ENCODE assay signal across 8 cellular contexts in genomic region chr3:157130138-157130880, GRCh38. TPM values are rescaled to one million over a fixed set of nuclear protein-coding genes. Genes with fewer than 3 reads are reported as not detected.
A peak's percentile ranks its signal among the peaks of the same experiment; 100 is the strongest.
DNase-seq lines count a peak whose midpoint lies in the region; ATAC-seq and TF ChIP-seq lines count a peak whose summit lies in the region.

No MANE protein-coding gene starts in this region.

- H3K9me1 ChIP-seq in IMR-90 (ENCODE audit: insufficient read depth, low read length) = peaks cover 35% of the 10 kb centered on the region

- H2AFZ ChIP-seq in IMR-90 (replicated peaks; ENCODE audit: low read length, poor library complexity) (peak overlapping the region; percentile 87), SU-DHL-6 (ENCODE audit: low read depth, low read length, severe bottlenecking) (no peak overlapping the region)

- peak; percentile 76 for TF ChIP-seq RAD21 in IMR-90 (IDR thresholded peaks at IDR 0.05; ENCODE audit: low read length)

- no peaks in the 10 kb centered on the region for H3F3A ChIP-seq in SU-DHL-6 (ENCODE audit: insufficient read depth)

- peak overlapping the region; percentile 54 for H2BK5ac ChIP-seq in IMR-90 (ENCODE audit: low read depth, low read length, poor library complexity, severe bottlenecking)

- H3K9ac ChIP-seq in BLaER1 treated with 17β-estradiol and CSF1 and Interleukin-3, amounts not matched to agents 10 nM and 100 nM = peak overlapping the region; percentile 12 to 77 (median 54); a peak in 19 of 22 replicates
- H3K9ac ChIP-seq in IMR-90 (ENCODE audit: low read depth, low read length) = no peak overlapping the region
- no peak overlapping the region for H3K9ac ChIP-seq in SU-DHL-6 (ENCODE audit: low read length)
- H3K9ac ChIP-seq in adipocyte (ENCODE audit: low read length) = peak overlapping the region; percentile 69

- no peak for TF ChIP-seq POLR2A in IMR-90 (IDR thresholded peaks at IDR 0.05; ENCODE audit: low read depth, low read length)
- peak in 1 of 2 donors; percentile 14 for TF ChIP-seq POLR2A in gastrocnemius medialis (IDR thresholded peaks at IDR 0.05)

- peak; percentile 64 for DNase-seq in IMR-90
- peak; percentile 70 for DNase-seq in adipocyte (ENCODE audit: low read depth)
- peak in 31 of 51 donors; percentile 8 to 84 (median 43) for DNase-seq in hypothalamus (lab: John Stamatoyannopoulos, UW)
- DNase-seq in gastrocnemius medialis = peak; percentile 45 to 63

- ATAC-seq in IMR-90 (ENCODE audit: low read depth) (no peak), gastrocnemius medialis (peak; percentile 25 to 53), HG02981 (IDR thresholded peaks at IDR 0.05; ENCODE audit: unreplicated experiment) (no peak), HG03457 (IDR thresholded peaks at IDR 0.05; ENCODE audit: unreplicated experiment) (no peak)

- peak overlapping the region; percentile 77 to 82 for H4K8ac ChIP-seq in IMR-90 (ENCODE audit: low read depth in 2 of 2, low read length in 2 of 2)

- H3K4ac ChIP-seq in IMR-90 (ENCODE audit: low read depth, low read length) = peak overlapping the region; percentile 84

- intact Hi-C loops in IMR-90 (cut with micrococcal nuclease) = loop anchor here (2.0 to 10.0 kb wide), 2 partner anchors 314 to 746 kb away; no protein-coding TSS in a partner anchor
- intact Hi-C loops in gastrocnemius medialis (cut with DNase I; ENCODE audit: low total_unique reads) = loop anchor here (10.0 kb wide), 1 partner anchor 186 kb away; no protein-coding TSS in a partner anchor

- peak overlapping the region; percentile 91 for H2BK20ac ChIP-seq in IMR-90 (ENCODE audit: low read depth, low read length)

- H2AK5ac ChIP-seq in IMR-90 (ENCODE audit: low read depth, low read length) = peak overlapping the region; percentile 92

- H3K56ac ChIP-seq in IMR-90 (ENCODE audit: extremely low read depth, insufficient read depth, low read length) = no peak overlapping the region

- POLR2A ChIA-PET in IMR-90 (lab: Charles Lee; ENCODE audit: unreplicated experiment) = interaction anchor here (0.5 to 0.6 kb wide), 2 partner anchors 10 to 41 kb away, joined by 3 read pairs; no protein-coding TSS in a partner anchor

- peak overlapping the region; percentile 83 for H2BK120ac ChIP-seq in IMR-90 (ENCODE audit: low read depth, low read length)

- TF ChIP-seq CTCF in IMR-90 (conservative IDR thresholded peaks at IDR 0.05; ENCODE audit: low read depth, low read length) (peak; percentile 74), SU-DHL-6 (IDR thresholded peaks at IDR 0.05; ENCODE audit: insufficient read depth, low read length, poor library complexity, severe bottlenecking) (peak; percentile 75), gastrocnemius medialis (IDR thresholded peaks at IDR 0.05 in 4 of 5, conservative IDR thresholded peaks at IDR 0.05 in 1 of 5) (peak; percentile 48 to 73 (median 66))

- H3K4me1 ChIP-seq in BLaER1 treated with 17β-estradiol and CSF1 and Interleukin-3, amounts not matched to agents 10 nM and 100 nM = peaks cover 42 to 60% (median 45%) of the 10 kb centered on the region in 10 experiments
- H3K4me1 ChIP-seq in IMR-90 (ENCODE audit: control insufficient read depth, insufficient read depth, low read length) (peaks cover 36% of the 10 kb centered on the region), adipocyte (ENCODE audit: control insufficient read depth, insufficient read depth, low read length) (peaks cover 97% of the 10 kb centered on the region), gastrocnemius medialis (peaks cover 50 to 75% of the 10 kb centered on the region in 2 donors)

- whole genome bisulfite sequencing in IMR-90 (ENCODE audit: extremely low coverage in 2 of 2, insufficient read length in 1 of 2), 2 experiments = 38% methylated on average over 2 of the region's 24 CpGs; no CpG with 5 or more reads in 1 of the 2 experiments

- no TSS peak for BruUV-seq in IMR-90 (replicated peaks; lab: Mats Ljungman, UMichigan)

- dilution Hi-C loops in IMR-90 (cut with HindIII; ENCODE audit: low sequenced_read_pairs, unreplicated experiment) = no loop called here

- H3K36me3 ChIP-seq in BLaER1 treated with 17β-estradiol and CSF1 and Interleukin-3, amounts not matched to agents 10 nM and 100 nM = peaks cover 0 to 7% (median 0%) of the 10 kb centered on the region in 11 experiments; a peak in 2 of 22 replicates
- no peaks in the 10 kb centered on the region for H3K36me3 ChIP-seq in IMR-90 (ENCODE audit: control insufficient read depth, insufficient read depth, low read length)
- H3K36me3 ChIP-seq in SU-DHL-6 (ENCODE audit: low read length) = no peaks in the 10 kb centered on the region
- no peaks in the 10 kb centered on the region for H3K36me3 ChIP-seq in adipocyte (ENCODE audit: control insufficient read depth, insufficient read depth, low read length, severe bottlenecking)
- no peaks in the 10 kb centered on the region for H3K36me3 ChIP-seq in gastrocnemius medialis

- no peaks in the 10 kb centered on the region for H3K9me2 ChIP-seq in SU-DHL-6 (replicated peaks; ENCODE audit: insufficient read depth, low read length)

- no peaks in the 10 kb centered on the region for H3K27me3 ChIP-seq in BLaER1 treated with 17β-estradiol and CSF1 and Interleukin-3, amounts not matched to agents 10 nM and 100 nM
- H3K27me3 ChIP-seq in IMR-90 (ENCODE audit: control insufficient read depth, insufficient read depth, low read length) = no peaks in the 10 kb centered on the region
- H3K27me3 ChIP-seq in SU-DHL-6 (ENCODE audit: low read length) = no peaks in the 10 kb centered on the region
- no peaks in the 10 kb centered on the region for H3K27me3 ChIP-seq in adipocyte (replicated peaks; ENCODE audit: control insufficient read depth, insufficient read depth, low read length)
- no peaks in the 10 kb centered on the region for H3K27me3 ChIP-seq in gastrocnemius medialis

- H3K4me2 ChIP-seq in BLaER1 treated with 17β-estradiol and CSF1 and Interleukin-3, amounts not matched to agents 10 nM and 100 nM = peak overlapping the region; percentile 70 to 94 (median 87)
- peak overlapping the region; percentile 34; the same call in 1 of the 2 replicates for H3K4me2 ChIP-seq in IMR-90 (ENCODE audit: low read depth, low read length)
- no peak overlapping the region for H3K4me2 ChIP-seq in SU-DHL-6 (ENCODE audit: low read depth, low read length, poor library complexity, severe bottlenecking)

- in situ Hi-C loops in IMR-90 (cut with MboI; ENCODE audit: low sequenced_read_pairs) = loop anchor here (10.0 to 25.0 kb wide), 2 partner anchors 986 to 1143 kb away; no protein-coding TSS in a partner anchor
- in situ Hi-C loops in gastrocnemius medialis (cut with MboI; ENCODE audit: low sequenced_read_pairs in 4 of 4) = loop anchor here in 3 of 4 donors (10.0 kb wide), 2 partner anchors 46 to 456 kb away; partner anchors contain the start of gene TIPARP (in 2 of the 3)

- H4K91ac ChIP-seq in IMR-90 (ENCODE audit: insufficient read depth, low read depth, low read length) = peak overlapping the region; percentile 84

- no peaks in the 10 kb centered on the region for H3K79me2 ChIP-seq in SU-DHL-6 (ENCODE audit: insufficient read depth, low read length)

- no peaks in the 10 kb centered on the region; a peak in 1 of 4 replicates for H3K79me1 ChIP-seq in IMR-90 (ENCODE audit: low read depth in 1 of 2, low read length in 2 of 2)

- H3K27ac ChIP-seq in BLaER1 treated with 17β-estradiol and CSF1 and Interleukin-3, amounts not matched to agents 10 nM and 100 nM = peak overlapping the region; percentile 2 to 79 (median 73); a peak in 20 of 22 replicates
- 0 out of 2 replicates have a peak overlapping the region, but pooled peaks have one; percentile 10 for H3K27ac ChIP-seq in IMR-90 (ENCODE audit: insufficient read depth, low read length)
- H3K27ac ChIP-seq in SU-DHL-6 (ENCODE audit: low read depth, low read length) = no peak overlapping the region
- peak overlapping the region; percentile 70 to 86 (median 72) for H3K27ac ChIP-seq in gastrocnemius medialis

- peak overlapping the region; percentile 92 for H2AK9ac ChIP-seq in IMR-90 (replicated peaks; ENCODE audit: low read depth, low read length, poor library complexity)

- H3K4me3 ChIP-seq in BLaER1 treated with 17β-estradiol and CSF1 and Interleukin-3, amounts not matched to agents 10 nM and 100 nM = 0 out of 20 replicates have a peak overlapping the region, but pooled peaks of 1 of the 10 experiments have one; percentile 1
- H3K4me3 ChIP-seq in IMR-90 (ENCODE audit: insufficient read depth, low read depth, low read length) (no peak overlapping the region), SU-DHL-6 (ENCODE audit: insufficient read depth, low read length, poor library complexity, severe bottlenecking) (no peak overlapping the region), adipocyte (ENCODE audit: low read length) (no peak overlapping the region), gastrocnemius medialis (peak overlapping the region in 3 of 4 donors; percentile 25 to 34 (median 34))

- H3K9me3 ChIP-seq in BLaER1 treated with 17β-estradiol and CSF1 and Interleukin-3, amounts not matched to agents 10 nM and 100 nM (replicated peaks in 1 of 11) = no peaks in the 10 kb centered on the region
- no peaks in the 10 kb centered on the region for H3K9me3 ChIP-seq in IMR-90 (ENCODE audit: control insufficient read depth, insufficient read depth, low read length)
- H3K9me3 ChIP-seq in SU-DHL-6 (ENCODE audit: insufficient read depth, low read length) = no peaks in the 10 kb centered on the region
- H3K9me3 ChIP-seq in adipocyte (ENCODE audit: control insufficient read depth, low read length) = no peaks in the 10 kb centered on the region
- H3K9me3 ChIP-seq in gastrocnemius medialis = no peaks in the 10 kb centered on the region

- CTCF ChIA-PET in IMR-90 (lab: Yijun Ruan, JAX) = interaction anchor here (0.7 to 1.4 kb wide), 4 partner anchors 8 to 39 kb away, joined by 3 to 4 read pairs (median 4); no protein-coding TSS in a partner anchor

- H3K23ac ChIP-seq in IMR-90 (ENCODE audit: low read depth, low read length) = 0 out of 2 replicates have a peak overlapping the region, but pooled peaks have one; percentile 29

- no peaks in the 10 kb centered on the region for H4K20me1 ChIP-seq in BLaER1 treated with 17β-estradiol and CSF1 and Interleukin-3, amounts not matched to agents 10 nM and 100 nM
- H4K20me1 ChIP-seq in IMR-90 (ENCODE audit: insufficient read depth, low read length) (no peaks in the 10 kb centered on the region), SU-DHL-6 (ENCODE audit: low read depth, low read length) (no peaks in the 10 kb centered on the region)

- peak overlapping the region; percentile 33; the same call in 1 of the 2 replicates for H3K14ac ChIP-seq in IMR-90 (replicated peaks; ENCODE audit: low read depth, low read length)

- H2BK15ac ChIP-seq in IMR-90 (ENCODE audit: low read depth, low read length) = peak overlapping the region; percentile 86; the same call in 2 of the 3 replicates

- H3K18ac ChIP-seq in IMR-90 (ENCODE audit: low read depth, low read length) = peak overlapping the region; percentile 54

- H4K5ac ChIP-seq in IMR-90 (ENCODE audit: low read depth, low read length) = peak overlapping the region; percentile 70

TF ChIP-seq in IMR-90, 13 proteins besides CTCF, POLR2A, EP300 and RAD21 (continues in another document):
- peak; percentile 50 for TF ChIP-seq SMC3 (IDR thresholded peaks at IDR 0.05; ENCODE audit: low read depth, low read length)
- TF ChIP-seq RCOR1 (IDR thresholded peaks at IDR 0.05; ENCODE audit: insufficient replicate concordance, low read length) = no peak

RNA-seq across cellular contexts. Expression of gene CCNL1, which starts 29.6 kb away (rescaled TPM):
- 60.9 and 156 TPM in 2 replicates for total RNA-seq in IMR-90 (2012; rRNA removed)
- polyA plus RNA-seq in IMR-90 (2012; rRNA removed) = 70.4 and 83.3 TPM in 2 replicates
- polyA plus RNA-seq in IMR-90 (2012; cell fraction: cytosol; rRNA removed) = 20.1 and 20.2 TPM in 2 replicates
- 533 and 1,043 TPM in 2 replicates for polyA plus RNA-seq in IMR-90 (2012; cell fraction: nucleus; rRNA removed; ENCODE audit: low replicate concordance)
- 100 to 1,000 TPM in 1 of 4 donors, 10 to 100 TPM in 3; 34.3 to 110 (median 41.3) TPM for total RNA-seq in gastrocnemius medialis

Comparison
In these comparisons a context has a peak if more than half of its experiments do, and no peak if none do; other contexts are left out.
1. H3K4me3 ChIP-seq: peak in gastrocnemius medialis (3 of 4); none in IMR-90 (single experiment), SU-DHL-6 (single experiment) and adipocyte (single experiment).
2. H3K9ac ChIP-seq: peak in BLaER1 treated with 17β-estradiol and CSF1 and Interleukin-3, amounts not matched to agents 10 nM and 100 nM (11 of 11) and adipocyte (single experiment); none in IMR-90 (single experiment) and SU-DHL-6 (single experiment).
3. ATAC-seq: peak in gastrocnemius medialis (2 of 2); none in IMR-90 (single experiment), HG02981 (single experiment) and HG03457 (single experiment).
4. Peak in every context shown above with its lines, with median percentiles within 50 percentile points of each other: DNase-seq and CTCF ChIP-seq.